1 cellular context compared by ENCODE assay signal in genomic region chr1:208270679-208271111, GRCh38.
TF ChIP-seq lines count a peak whose summit lies in the region.

No MANE protein-coding gene starts in this region.

TF ChIP-seq in GM23338, 12 proteins besides CTCF, POLR2A, EP300 and RAD21 (continued from another document):
- TF ChIP-seq, protein P1, sequence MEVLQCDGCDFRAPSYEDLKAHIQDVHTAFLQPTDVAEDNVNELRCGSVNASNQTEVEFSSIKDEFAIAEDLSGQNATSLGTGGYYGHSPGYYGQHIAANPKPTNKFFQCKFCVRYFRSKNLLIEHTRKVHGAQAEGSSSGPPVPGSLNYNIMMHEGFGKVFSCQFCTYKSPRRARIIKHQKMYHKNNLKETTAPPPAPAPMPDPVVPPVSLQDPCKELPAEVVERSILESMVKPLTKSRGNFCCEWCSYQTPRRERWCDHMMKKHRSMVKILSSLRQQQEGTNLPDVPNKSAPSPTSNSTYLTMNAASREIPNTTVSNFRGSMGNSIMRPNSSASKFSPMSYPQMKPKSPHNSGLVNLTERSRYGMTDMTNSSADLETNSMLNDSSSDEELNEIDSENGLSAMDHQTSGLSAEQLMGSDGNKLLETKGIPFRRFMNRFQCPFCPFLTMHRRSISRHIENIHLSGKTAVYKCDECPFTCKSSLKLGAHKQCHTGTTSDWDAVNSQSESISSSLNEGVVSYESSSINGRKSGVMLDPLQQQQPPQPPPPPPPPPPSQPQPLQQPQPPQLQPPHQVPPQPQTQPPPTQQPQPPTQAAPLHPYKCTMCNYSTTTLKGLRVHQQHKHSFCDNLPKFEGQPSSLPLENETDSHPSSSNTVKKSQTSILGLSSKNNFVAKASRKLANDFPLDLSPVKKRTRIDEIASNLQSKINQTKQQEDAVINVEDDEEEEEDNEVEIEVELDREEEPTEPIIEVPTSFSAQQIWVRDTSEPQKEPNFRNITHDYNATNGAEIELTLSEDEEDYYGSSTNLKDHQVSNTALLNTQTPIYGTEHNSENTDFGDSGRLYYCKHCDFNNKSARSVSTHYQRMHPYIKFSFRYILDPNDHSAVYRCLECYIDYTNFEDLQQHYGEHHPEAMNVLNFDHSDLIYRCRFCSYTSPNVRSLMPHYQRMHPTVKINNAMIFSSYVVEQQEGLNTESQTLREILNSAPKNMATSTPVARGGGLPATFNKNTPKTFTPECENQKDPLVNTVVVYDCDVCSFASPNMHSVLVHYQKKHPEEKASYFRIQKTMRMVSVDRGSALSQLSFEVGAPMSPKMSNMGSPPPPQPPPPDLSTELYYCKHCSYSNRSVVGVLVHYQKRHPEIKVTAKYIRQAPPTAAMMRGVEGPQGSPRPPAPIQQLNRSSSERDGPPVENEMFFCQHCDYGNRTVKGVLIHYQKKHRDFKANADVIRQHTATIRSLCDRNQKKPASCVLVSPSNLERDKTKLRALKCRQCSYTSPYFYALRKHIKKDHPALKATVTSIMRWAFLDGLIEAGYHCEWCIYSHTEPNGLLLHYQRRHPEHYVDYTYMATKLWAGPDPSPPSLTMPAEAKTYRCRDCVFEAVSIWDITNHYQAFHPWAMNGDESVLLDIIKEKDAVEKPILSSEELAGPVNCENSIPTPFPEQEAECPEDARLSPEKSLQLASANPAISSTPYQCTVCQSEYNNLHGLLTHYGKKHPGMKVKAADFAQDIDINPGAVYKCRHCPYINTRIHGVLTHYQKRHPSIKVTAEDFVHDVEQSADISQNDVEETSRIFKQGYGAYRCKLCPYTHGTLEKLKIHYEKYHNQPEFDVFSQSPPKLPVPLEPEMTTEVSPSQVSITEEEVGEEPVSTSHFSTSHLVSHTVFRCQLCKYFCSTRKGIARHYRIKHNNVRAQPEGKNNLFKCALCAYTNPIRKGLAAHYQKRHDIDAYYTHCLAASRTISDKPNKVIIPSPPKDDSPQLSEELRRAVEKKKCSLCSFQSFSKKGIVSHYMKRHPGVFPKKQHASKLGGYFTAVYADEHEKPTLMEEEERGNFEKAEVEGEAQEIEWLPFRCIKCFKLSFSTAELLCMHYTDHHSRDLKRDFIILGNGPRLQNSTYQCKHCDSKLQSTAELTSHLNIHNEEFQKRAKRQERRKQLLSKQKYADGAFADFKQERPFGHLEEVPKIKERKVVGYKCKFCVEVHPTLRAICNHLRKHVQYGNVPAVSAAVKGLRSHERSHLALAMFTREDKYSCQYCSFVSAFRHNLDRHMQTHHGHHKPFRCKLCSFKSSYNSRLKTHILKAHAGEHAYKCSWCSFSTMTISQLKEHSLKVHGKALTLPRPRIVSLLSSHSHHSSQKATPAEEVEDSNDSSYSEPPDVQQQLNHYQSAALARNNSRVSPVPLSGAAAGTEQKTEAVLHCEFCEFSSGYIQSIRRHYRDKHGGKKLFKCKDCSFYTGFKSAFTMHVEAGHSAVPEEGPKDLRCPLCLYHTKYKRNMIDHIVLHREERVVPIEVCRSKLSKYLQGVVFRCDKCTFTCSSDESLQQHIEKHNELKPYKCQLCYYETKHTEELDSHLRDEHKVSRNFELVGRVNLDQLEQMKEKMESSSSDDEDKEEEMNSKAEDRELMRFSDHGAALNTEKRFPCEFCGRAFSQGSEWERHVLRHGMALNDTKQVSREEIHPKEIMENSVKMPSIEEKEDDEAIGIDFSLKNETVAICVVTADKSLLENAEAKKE (CRISPR knock-in tag; IDR thresholded peaks at IDR 0.05) = no peak
